8 cellular contexts compared by ENCODE assay signal in the genomic region with DNA sequence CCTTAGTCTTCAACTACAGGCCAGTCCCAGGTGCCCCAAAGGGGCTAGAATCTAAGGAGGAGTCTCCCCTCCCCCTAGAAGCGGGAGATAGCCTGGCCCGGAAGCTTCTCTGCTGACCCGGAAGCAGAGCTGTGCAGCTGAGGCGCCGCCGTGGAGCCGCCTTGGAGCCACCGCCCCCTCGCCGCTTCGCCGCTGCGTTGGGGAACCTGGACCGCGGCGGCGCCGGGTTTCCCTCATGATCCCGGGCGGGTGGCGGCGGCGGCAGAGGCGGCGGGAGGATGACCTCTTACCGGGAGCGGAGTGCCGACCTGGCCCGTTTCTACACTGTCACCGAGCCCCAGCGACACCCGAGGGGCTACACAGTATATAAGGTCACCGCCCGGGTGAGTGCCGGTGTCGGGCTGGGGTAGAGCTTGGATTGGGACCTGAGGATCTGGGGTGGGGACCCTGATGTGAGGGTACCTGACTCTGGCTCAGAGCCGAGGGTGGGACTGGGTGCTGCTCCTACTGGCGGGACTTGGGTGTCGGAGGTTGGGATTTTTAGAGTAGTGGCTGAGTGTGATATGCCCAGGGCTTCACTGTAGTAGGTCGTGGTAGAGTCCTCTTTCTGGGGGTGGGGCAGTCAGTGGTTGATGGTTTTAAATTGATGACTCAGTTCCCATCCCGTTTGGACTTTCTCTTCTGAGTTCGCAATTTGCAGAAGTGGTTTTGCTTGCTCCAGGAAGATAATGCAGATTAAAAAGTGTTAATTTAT. TPM values are rescaled to one million over a fixed set of nuclear protein-coding genes. Genes with fewer than 3 reads are reported as not detected.
DNase-seq lines count a peak whose midpoint lies in the region; ATAC-seq and TF ChIP-seq lines count a peak whose summit lies in the region.

A gene with protein sequence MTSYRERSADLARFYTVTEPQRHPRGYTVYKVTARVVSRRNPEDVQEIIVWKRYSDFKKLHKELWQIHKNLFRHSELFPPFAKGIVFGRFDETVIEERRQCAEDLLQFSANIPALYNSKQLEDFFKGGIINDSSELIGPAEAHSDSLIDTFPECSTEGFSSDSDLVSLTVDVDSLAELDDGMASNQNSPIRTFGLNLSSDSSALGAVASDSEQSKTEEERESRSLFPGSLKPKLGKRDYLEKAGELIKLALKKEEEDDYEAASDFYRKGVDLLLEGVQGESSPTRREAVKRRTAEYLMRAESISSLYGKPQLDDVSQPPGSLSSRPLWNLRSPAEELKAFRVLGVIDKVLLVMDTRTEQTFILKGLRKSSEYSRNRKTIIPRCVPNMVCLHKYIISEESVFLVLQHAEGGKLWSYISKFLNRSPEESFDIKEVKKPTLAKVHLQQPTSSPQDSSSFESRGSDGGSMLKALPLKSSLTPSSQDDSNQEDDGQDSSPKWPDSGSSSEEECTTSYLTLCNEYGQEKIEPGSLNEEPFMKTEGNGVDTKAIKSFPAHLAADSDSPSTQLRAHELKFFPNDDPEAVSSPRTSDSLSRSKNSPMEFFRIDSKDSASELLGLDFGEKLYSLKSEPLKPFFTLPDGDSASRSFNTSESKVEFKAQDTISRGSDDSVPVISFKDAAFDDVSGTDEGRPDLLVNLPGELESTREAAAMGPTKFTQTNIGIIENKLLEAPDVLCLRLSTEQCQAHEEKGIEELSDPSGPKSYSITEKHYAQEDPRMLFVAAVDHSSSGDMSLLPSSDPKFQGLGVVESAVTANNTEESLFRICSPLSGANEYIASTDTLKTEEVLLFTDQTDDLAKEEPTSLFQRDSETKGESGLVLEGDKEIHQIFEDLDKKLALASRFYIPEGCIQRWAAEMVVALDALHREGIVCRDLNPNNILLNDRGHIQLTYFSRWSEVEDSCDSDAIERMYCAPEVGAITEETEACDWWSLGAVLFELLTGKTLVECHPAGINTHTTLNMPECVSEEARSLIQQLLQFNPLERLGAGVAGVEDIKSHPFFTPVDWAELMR (plus strand): TSS at position 115 of the 754 bp plus-strand sequence. CDS start 164 bp downstream, at position 279.

- H2AFZ ChIP-seq in DND-41 (ENCODE audit: low read depth, low read length) (peak within 1 kb of the TSS; percentile 98), fibroblast of lung (ENCODE audit: low read length) (peak within 1 kb of the TSS; percentile 100)

- peaks cover 9% of the 10 kb centered on the region for H3K27me3 Mint-ChIP-seq in activated T-helper 1 cell treated with anti-CD3 and anti-CD28 coated beads, Interleukin-12 subunit alpha, Interleukin-12 subunit beta, Interleukin-2, Interleukin-4 antibody, amounts not matched to agents 30 ng/mL and 10 ng/mL and 1 ng/mL, durations not matched to agents 14 hours and 24 hours and 36 hours (ENCODE audit: insufficient read depth)
- peaks cover 10 to 31% (median 14%) of the 10 kb centered on the region in 5 donors for H3K27me3 Mint-ChIP-seq in naive thymus-derived CD8-positive, alpha-beta T cell
- H3K27me3 Mint-ChIP-seq in stimulated activated naive B cell treated with anti-CD40 and anti-IgM and Interleukin-4, amounts not matched to agents 10 μg/mL and 1 μg/mL and 100 μg/mL, for 72 hours: peaks cover 0 to 19% of the 10 kb centered on the region in 2 donors

- peak within 1 kb of the TSS; percentile 92 for H3K4me2 ChIP-seq in DND-41 (ENCODE audit: insufficient read depth, low read length)
- H3K4me2 ChIP-seq in fibroblast of lung (ENCODE audit: extremely low read depth, insufficient read depth, low read length): peak within 1 kb of the TSS; percentile 84

- H4K20me1 ChIP-seq in DND-41 (ENCODE audit: insufficient read depth, low read length): peaks cover 2% of the 10 kb centered on the region; the same call in 1 of the 2 replicates
- H4K20me1 ChIP-seq in fibroblast of lung (ENCODE audit: control insufficient read depth, extremely low read depth, insufficient read depth, low read length): no peaks in the 10 kb centered on the region

- H3K36me3 ChIP-seq in DND-41 (ENCODE audit: insufficient read depth, low read length) (no peaks in the 10 kb centered on the region), fibroblast of lung (ENCODE audit: control insufficient read depth, insufficient read depth, low read length) (no peaks in the 10 kb centered on the region)

- peak within 1 kb of the TSS; percentile 90 for H3K27ac Mint-ChIP-seq in activated T-helper 1 cell treated with anti-CD3 and anti-CD28 coated beads, Interleukin-12 subunit alpha, Interleukin-12 subunit beta, Interleukin-2, Interleukin-4 antibody, amounts not matched to agents 30 ng/mL and 10 ng/mL and 1 ng/mL, durations not matched to agents 14 hours and 24 hours and 36 hours
- peak within 1 kb of the TSS; percentile 89 to 98 (median 95) for H3K27ac Mint-ChIP-seq in naive thymus-derived CD8-positive, alpha-beta T cell
- peak within 1 kb of the TSS; percentile 96 for H3K27ac Mint-ChIP-seq in stimulated activated naive B cell treated with anti-CD40 and anti-IgM and Interleukin-4, amounts not matched to agents 10 μg/mL and 1 μg/mL and 100 μg/mL, for 72 hours

- H3K27ac ChIP-seq in DND-41 (ENCODE audit: low read length): peak within 1 kb of the TSS; percentile 68
- H3K27ac ChIP-seq in fibroblast of lung (ENCODE audit: insufficient read depth, low read length): peak within 1 kb of the TSS; percentile 42

- H3K4me3 Mint-ChIP-seq in activated T-helper 1 cell treated with anti-CD3 and anti-CD28 coated beads, Interleukin-12 subunit alpha, Interleukin-12 subunit beta, Interleukin-2, Interleukin-4 antibody, amounts not matched to agents 30 ng/mL and 10 ng/mL and 1 ng/mL, durations not matched to agents 14 hours and 24 hours and 36 hours: peak within 1 kb of the TSS; percentile 96
- H3K4me3 Mint-ChIP-seq in naive thymus-derived CD8-positive, alpha-beta T cell: peak within 1 kb of the TSS; percentile 88 to 100 (median 96)
- H3K4me3 Mint-ChIP-seq in stimulated activated naive B cell treated with anti-CD40 and anti-IgM and Interleukin-4, amounts not matched to agents 10 μg/mL and 1 μg/mL and 100 μg/mL, for 72 hours: peak within 1 kb of the TSS; percentile 89 to 99

- intact Hi-C loops in activated T-helper 1 cell treated with anti-CD3 and anti-CD28 coated beads, Interleukin-12 subunit alpha, Interleukin-12 subunit beta, Interleukin-2, Interleukin-4 antibody, amounts not matched to agents 30 ng/mL and 10 ng/mL and 1 ng/mL, durations not matched to agents 14 hours and 24 hours and 36 hours (cut with micrococcal nuclease): loop anchor here (1.0 kb wide), 4 partner anchors 19 to 260 kb away; a partner anchor contains a TSS

- H3K79me2 ChIP-seq in DND-41 (ENCODE audit: insufficient read depth, low read length): peaks cover 16% of the 10 kb centered on the region
- peaks cover 35% of the 10 kb centered on the region for H3K79me2 ChIP-seq in fibroblast of lung (ENCODE audit: control insufficient read depth, insufficient read depth, low read length)

- ATAC-seq in DND-41 (ENCODE audit: insufficient read depth, low read depth) (peak; percentile 98), GM21737 (IDR thresholded peaks at IDR 0.05; ENCODE audit: unreplicated experiment) (peak; percentile 98)
- ATAC-seq in naive thymus-derived CD8-positive, alpha-beta T cell: peak; percentile 97
- peak; percentile 96 to 98 for ATAC-seq in stimulated activated naive B cell treated with anti-CD40 and anti-IgM and Interleukin-4, amounts not matched to agents 10 μg/mL and 1 μg/mL and 100 μg/mL, for 72 hours (replicated peaks)

- peak within 1 kb of the TSS; percentile 56 to 86 for H3K4me3 ChIP-seq in DND-41 (ENCODE audit: low read depth in 1 of 2, low read length in 2 of 2)
- H3K4me3 ChIP-seq in fibroblast of lung (replicated peaks in 1 of 4; ENCODE audit: control extremely low read depth in 1 of 4, insufficient read depth in 1 of 4, low read depth in 3 of 4, low read length in 4 of 4): peak within 1 kb of the TSS; percentile 88 to 97 (median 95)

- POLR2A ChIA-PET in naive thymus-derived CD8-positive, alpha-beta T cell (lab: Charles Lee): interaction anchor here (0.6 to 1.2 kb wide), 3 partner anchors 36 to 1527 kb away, joined by 5 to 8 read pairs (median 5); a partner anchor contains a TSS

- peaks cover 37% of the 10 kb centered on the region for H3K4me1 Mint-ChIP-seq in activated T-helper 1 cell treated with anti-CD3 and anti-CD28 coated beads, Interleukin-12 subunit alpha, Interleukin-12 subunit beta, Interleukin-2, Interleukin-4 antibody, amounts not matched to agents 30 ng/mL and 10 ng/mL and 1 ng/mL, durations not matched to agents 14 hours and 24 hours and 36 hours (ENCODE audit: low read depth)
- peaks cover 15 to 44% (median 36%) of the 10 kb centered on the region in 4 donors for H3K4me1 Mint-ChIP-seq in naive thymus-derived CD8-positive, alpha-beta T cell
- peaks cover 18 to 20% of the 10 kb centered on the region in 2 donors for H3K4me1 Mint-ChIP-seq in stimulated activated naive B cell treated with anti-CD40 and anti-IgM and Interleukin-4, amounts not matched to agents 10 μg/mL and 1 μg/mL and 100 μg/mL, for 72 hours

- H3K9me3 ChIP-seq in DND-41 (ENCODE audit: insufficient read depth, low read length, severe bottlenecking): peaks cover 8% of the 10 kb centered on the region
- H3K9me3 ChIP-seq in fibroblast of lung (ENCODE audit: control insufficient read depth, insufficient read depth, low read depth, low read length): no peaks in the 10 kb centered on the region

- H3K27me3 ChIP-seq in DND-41 (ENCODE audit: insufficient read depth, low read length, poor library complexity): no peaks in the 10 kb centered on the region
- no peaks in the 10 kb centered on the region for H3K27me3 ChIP-seq in fibroblast of lung (ENCODE audit: control insufficient read depth, insufficient read depth, low read length)

- DNase-seq in DND-41: peak; percentile 86
- DNase-seq in KG1 (lab: John Stamatoyannopoulos, UW): peak; percentile 67
- DNase-seq in RKO (ENCODE audit: low spot score): peak; percentile 93
- DNase-seq in activated T-helper 1 cell treated with anti-CD3 and anti-CD28 coated beads, Interleukin-12 subunit alpha, Interleukin-12 subunit beta, Interleukin-2, Interleukin-4 antibody, amounts not matched to agents 30 ng/mL and 10 ng/mL and 1 ng/mL, durations not matched to agents 14 hours and 24 hours and 36 hours (ENCODE audit: low spot score): peak; percentile 74
- DNase-seq in fibroblast of lung (ENCODE audit: low read depth in 2 of 2): peak; percentile 76 to 78
- DNase-seq in naive thymus-derived CD8-positive, alpha-beta T cell: peak; percentile 67 to 90 (median 76)
- peak; percentile 76 for DNase-seq in stimulated activated naive B cell treated with anti-CD40 and anti-IgM and Interleukin-4, amounts not matched to agents 10 μg/mL and 1 μg/mL and 100 μg/mL, for 72 hours

- peaks cover 15% of the 10 kb centered on the region for H3K36me3 Mint-ChIP-seq in activated T-helper 1 cell treated with anti-CD3 and anti-CD28 coated beads, Interleukin-12 subunit alpha, Interleukin-12 subunit beta, Interleukin-2, Interleukin-4 antibody, amounts not matched to agents 30 ng/mL and 10 ng/mL and 1 ng/mL, durations not matched to agents 14 hours and 24 hours and 36 hours (ENCODE audit: low read depth)
- H3K36me3 Mint-ChIP-seq in naive thymus-derived CD8-positive, alpha-beta T cell: peaks cover 0 to 22% (median 6%) of the 10 kb centered on the region in 3 donors
- peaks cover 0 to 12% of the 10 kb centered on the region in 2 donors for H3K36me3 Mint-ChIP-seq in stimulated activated naive B cell treated with anti-CD40 and anti-IgM and Interleukin-4, amounts not matched to agents 10 μg/mL and 1 μg/mL and 100 μg/mL, for 72 hours

- H3K4me1 ChIP-seq in DND-41 (ENCODE audit: insufficient read depth, low read length) (peaks cover 31% of the 10 kb centered on the region), fibroblast of lung (ENCODE audit: control insufficient read depth, extremely low read depth, insufficient read depth, low read length) (no peaks in the 10 kb centered on the region)

- peaks cover 18% of the 10 kb centered on the region for H3K9me3 Mint-ChIP-seq in activated T-helper 1 cell treated with anti-CD3 and anti-CD28 coated beads, Interleukin-12 subunit alpha, Interleukin-12 subunit beta, Interleukin-2, Interleukin-4 antibody, amounts not matched to agents 30 ng/mL and 10 ng/mL and 1 ng/mL, durations not matched to agents 14 hours and 24 hours and 36 hours
- peaks cover 0 to 20% (median 3%) of the 10 kb centered on the region in 9 donors for H3K9me3 Mint-ChIP-seq in naive thymus-derived CD8-positive, alpha-beta T cell
- H3K9me3 Mint-ChIP-seq in stimulated activated naive B cell treated with anti-CD40 and anti-IgM and Interleukin-4, amounts not matched to agents 10 μg/mL and 1 μg/mL and 100 μg/mL, for 72 hours: peaks cover 0 to 3% of the 10 kb centered on the region in 2 donors

- H3K9ac ChIP-seq in DND-41 (ENCODE audit: low read depth, low read length) (peak within 1 kb of the TSS; percentile 65), fibroblast of lung (ENCODE audit: insufficient read depth, low read length) (peak within 1 kb of the TSS; percentile 71)

- peak; percentile 36 for TF ChIP-seq CTCF in DND-41 (IDR thresholded peaks at IDR 0.05; ENCODE audit: borderline replicate concordance, extremely low read depth, low read length, poor library complexity, severe bottlenecking)
- no peak for TF ChIP-seq CTCF in fibroblast of lung (conservative IDR thresholded peaks at IDR 0.05 in 1 of 2, IDR thresholded peaks at IDR 0.05 in 1 of 2; ENCODE audit: low read depth in 1 of 2, low read length in 2 of 2)

RNA-seq across cellular contexts. Expression of the gene that starts here (rescaled TPM):
- 7.2 and 7.5 TPM in 2 replicates for total RNA-seq in activated T-helper 1 cell treated with anti-CD3 and anti-CD28 coated beads, Interleukin-12 subunit alpha, Interleukin-12 subunit beta, Interleukin-2, Interleukin-4 antibody, amounts not matched to agents 30 ng/mL and 10 ng/mL and 1 ng/mL, durations not matched to agents 14 hours and 24 hours and 36 hours
- total RNA-seq in fibroblast of lung: 27.7 and 33.5 TPM in 2 replicates
- 14.1 and 20.9 TPM in 2 replicates for polyA plus RNA-seq in fibroblast of lung
- 13.2 and 17.7 TPM in 2 replicates for polyA plus RNA-seq in fibroblast of lung (2012)
- polyA minus RNA-seq in fibroblast of lung (ENCODE audit: low replicate concordance): 4.0 and 4.6 TPM in 2 replicates
- total RNA-seq in naive thymus-derived CD8-positive, alpha-beta T cell: 10 to 100 TPM; 12.0 to 15.6 TPM
- polyA plus RNA-seq in naive thymus-derived CD8-positive, alpha-beta T cell: 1 to 10 TPM; 5.1 to 5.9 (median 5.6) TPM

Comparison
In these comparisons a context has a peak if more than half of its experiments do, and no peak if none do; other contexts are left out.
1. Peak in every context shown above with its lines: DNase-seq, ATAC-seq, H3K4me3 ChIP-seq and H3K27ac ChIP-seq.